In genomic region chr16:51431517-51432241, GRCh38 we compare ENCODE assay signal across 1 cellular context.
TF ChIP-seq lines count a peak whose summit lies in the region.

No MANE protein-coding gene starts in this region.

TF ChIP-seq in HEK293, 187 proteins besides CTCF, POLR2A, EP300 and RAD21 (continued from another document and continues in another):
- TF ChIP-seq ZNF629 (tag by site-specific recombination; IDR thresholded peaks at IDR 0.05) (peak; percentile 65; the same call in 1 of the 2 replicates), MEIS1 (CRISPR knock-in tag; IDR thresholded peaks at IDR 0.05; ENCODE audit: borderline replicate concordance) (no peak), ZNF266 (tag by site-specific recombination; IDR thresholded peaks at IDR 0.05; ENCODE audit: low read depth) (no peak), ZNF658 (tag by site-specific recombination; IDR thresholded peaks at IDR 0.05) (no peak), ZNF184 (tag by site-specific recombination; IDR thresholded peaks at IDR 0.05) (no peak), ZNF473 (tag by site-specific recombination; IDR thresholded peaks at IDR 0.05) (no peak), ZBTB48 (tag by site-specific recombination; IDR thresholded peaks at IDR 0.05) (no peak), ZNF221 (tag by site-specific recombination; IDR thresholded peaks at IDR 0.05; ENCODE audit: borderline replicate concordance) (no peak), ZNF621 (tag by site-specific recombination; IDR thresholded peaks at IDR 0.05) (no peak), ZBTB26 (tag by site-specific recombination; optimal IDR thresholded peaks at IDR 0.05) (no peak), YY1 (tag by site-specific recombination; IDR thresholded peaks at IDR 0.05) (no peak), ZNF37A (tag by site-specific recombination; IDR thresholded peaks at IDR 0.05) (no peak), HOXC10 (CRISPR knock-in tag; IDR thresholded peaks at IDR 0.05) (no peak), ZNF391 (tag by site-specific recombination; IDR thresholded peaks at IDR 0.05; ENCODE audit: borderline replicate concordance, low read depth) (no peak), ZNF664 (tag by site-specific recombination; IDR thresholded peaks at IDR 0.05) (no peak; the same call in 1 of the 2 replicates), HIC1 (tag by site-specific recombination; IDR thresholded peaks at IDR 0.05) (no peak), ZNF580 (tag by site-specific recombination; IDR thresholded peaks at IDR 0.05) (no peak; the same call in 1 of the 2 replicates), ZNF513 (tag by site-specific recombination; IDR thresholded peaks at IDR 0.05) (no peak), ZNF544 (tag by site-specific recombination; IDR thresholded peaks at IDR 0.05) (no peak), ZNF404 (tag by site-specific recombination; IDR thresholded peaks at IDR 0.05) (no peak), HOXD13 (CRISPR knock-in tag; IDR thresholded peaks at IDR 0.05; ENCODE audit: borderline replicate concordance) (no peak), BCL6B (tag by site-specific recombination; IDR thresholded peaks at IDR 0.05) (no peak), ZNF707 (tag by site-specific recombination; IDR thresholded peaks at IDR 0.05) (no peak), GLI4 (tag by site-specific recombination; IDR thresholded peaks at IDR 0.05) (no peak), WT1 (tag by site-specific recombination; IDR thresholded peaks at IDR 0.05) (no peak), GLI2 (tag by site-specific recombination; IDR thresholded peaks at IDR 0.05; ENCODE audit: borderline replicate concordance, low read depth) (no peak), ZFP41 (tag by site-specific recombination; IDR thresholded peaks at IDR 0.05; ENCODE audit: borderline replicate concordance) (no peak), KLF7 (tag by site-specific recombination; IDR thresholded peaks at IDR 0.05; ENCODE audit: borderline replicate concordance) (no peak), ZNF10 (tag by site-specific recombination; IDR thresholded peaks at IDR 0.05) (no peak), PRDM2 (tag by site-specific recombination; IDR thresholded peaks at IDR 0.05; ENCODE audit: borderline replicate concordance) (no peak), ZNF416 (tag by site-specific recombination; IDR thresholded peaks at IDR 0.05) (no peak), KLF9 (tag by site-specific recombination; IDR thresholded peaks at IDR 0.05; ENCODE audit: low read depth) (no peak), ZNF423 (tag by site-specific recombination; IDR thresholded peaks at IDR 0.05) (no peak), ZNF624 (tag by site-specific recombination; IDR thresholded peaks at IDR 0.05) (no peak), TRIM28 (IDR thresholded peaks at IDR 0.05; ENCODE audit: borderline replicate concordance, low read length) (peak; percentile 74; the same call in 1 of the 2 replicates), BCL11B (tag by site-specific recombination; IDR thresholded peaks at IDR 0.05; ENCODE audit: low read depth) (no peak), ZNF521 (tag by site-specific recombination; IDR thresholded peaks at IDR 0.05) (no peak), ZNF2 (tag by site-specific recombination; IDR thresholded peaks at IDR 0.05) (0 out of 2 replicates have a peak, but pooled peaks have one; percentile 46), ZNF138 (tag by site-specific recombination; IDR thresholded peaks at IDR 0.05; ENCODE audit: borderline replicate concordance) (no peak), ZNF623 (tag by site-specific recombination; IDR thresholded peaks at IDR 0.05) (no peak), HOXA7 (CRISPR knock-in tag; IDR thresholded peaks at IDR 0.05; ENCODE audit: borderline replicate concordance) (no peak), ZBTB17 (tag by site-specific recombination; IDR thresholded peaks at IDR 0.05) (peak; percentile 48; the same call in 1 of the 2 replicates), ZNF837 (tag by site-specific recombination; IDR thresholded peaks at IDR 0.05) (no peak)
- TF ChIP-seq, protein P1, sequence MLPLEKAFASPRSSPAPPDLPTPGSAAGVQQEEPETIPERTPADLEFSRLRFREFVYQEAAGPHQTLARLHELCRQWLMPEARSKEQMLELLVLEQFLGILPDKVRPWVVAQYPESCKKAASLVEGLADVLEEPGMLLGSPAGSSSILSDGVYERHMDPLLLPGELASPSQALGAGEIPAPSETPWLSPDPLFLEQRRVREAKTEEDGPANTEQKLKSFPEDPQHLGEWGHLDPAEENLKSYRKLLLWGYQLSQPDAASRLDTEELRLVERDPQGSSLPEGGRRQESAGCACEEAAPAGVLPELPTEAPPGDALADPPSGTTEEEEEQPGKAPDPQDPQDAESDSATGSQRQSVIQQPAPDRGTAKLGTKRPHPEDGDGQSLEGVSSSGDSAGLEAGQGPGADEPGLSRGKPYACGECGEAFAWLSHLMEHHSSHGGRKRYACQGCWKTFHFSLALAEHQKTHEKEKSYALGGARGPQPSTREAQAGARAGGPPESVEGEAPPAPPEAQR (tag by site-specific recombination; IDR thresholded peaks at IDR 0.05): no peak
- TF ChIP-seq, protein P2, sequence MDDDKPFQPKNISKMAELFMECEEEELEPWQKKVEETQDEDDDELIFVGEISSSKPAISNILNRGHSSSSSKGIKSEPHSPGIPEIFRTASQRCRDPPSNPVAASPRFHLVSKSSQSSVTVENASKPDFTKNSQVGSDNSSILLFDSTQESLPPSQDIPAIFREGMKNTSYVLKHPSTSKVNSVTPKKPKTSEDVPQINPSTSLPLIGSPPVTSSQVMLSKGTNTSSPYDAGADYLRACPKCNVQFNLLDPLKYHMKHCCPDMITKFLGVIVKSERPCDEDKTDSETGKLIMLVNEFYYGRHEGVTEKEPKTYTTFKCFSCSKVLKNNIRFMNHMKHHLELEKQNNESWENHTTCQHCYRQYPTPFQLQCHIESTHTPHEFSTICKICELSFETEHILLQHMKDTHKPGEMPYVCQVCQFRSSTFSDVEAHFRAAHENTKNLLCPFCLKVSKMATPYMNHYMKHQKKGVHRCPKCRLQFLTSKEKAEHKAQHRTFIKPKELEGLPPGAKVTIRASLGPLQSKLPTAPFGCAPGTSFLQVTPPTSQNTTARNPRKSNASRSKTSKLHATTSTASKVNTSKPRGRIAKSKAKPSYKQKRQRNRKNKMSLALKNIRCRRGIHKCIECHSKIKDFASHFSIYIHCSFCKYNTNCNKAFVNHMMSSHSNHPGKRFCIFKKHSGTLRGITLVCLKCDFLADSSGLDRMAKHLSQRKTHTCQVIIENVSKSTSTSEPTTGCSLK (tag by site-specific recombination; IDR thresholded peaks at IDR 0.05): no peak
- TF ChIP-seq, protein P3, sequence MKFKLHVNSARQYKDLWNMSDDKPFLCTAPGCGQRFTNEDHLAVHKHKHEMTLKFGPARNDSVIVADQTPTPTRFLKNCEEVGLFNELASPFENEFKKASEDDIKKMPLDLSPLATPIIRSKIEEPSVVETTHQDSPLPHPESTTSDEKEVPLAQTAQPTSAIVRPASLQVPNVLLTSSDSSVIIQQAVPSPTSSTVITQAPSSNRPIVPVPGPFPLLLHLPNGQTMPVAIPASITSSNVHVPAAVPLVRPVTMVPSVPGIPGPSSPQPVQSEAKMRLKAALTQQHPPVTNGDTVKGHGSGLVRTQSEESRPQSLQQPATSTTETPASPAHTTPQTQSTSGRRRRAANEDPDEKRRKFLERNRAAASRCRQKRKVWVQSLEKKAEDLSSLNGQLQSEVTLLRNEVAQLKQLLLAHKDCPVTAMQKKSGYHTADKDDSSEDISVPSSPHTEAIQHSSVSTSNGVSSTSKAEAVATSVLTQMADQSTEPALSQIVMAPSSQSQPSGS (tag by site-specific recombination; IDR thresholded peaks at IDR 0.05; ENCODE audit: low read depth): no peak
